In the genomic region with DNA sequence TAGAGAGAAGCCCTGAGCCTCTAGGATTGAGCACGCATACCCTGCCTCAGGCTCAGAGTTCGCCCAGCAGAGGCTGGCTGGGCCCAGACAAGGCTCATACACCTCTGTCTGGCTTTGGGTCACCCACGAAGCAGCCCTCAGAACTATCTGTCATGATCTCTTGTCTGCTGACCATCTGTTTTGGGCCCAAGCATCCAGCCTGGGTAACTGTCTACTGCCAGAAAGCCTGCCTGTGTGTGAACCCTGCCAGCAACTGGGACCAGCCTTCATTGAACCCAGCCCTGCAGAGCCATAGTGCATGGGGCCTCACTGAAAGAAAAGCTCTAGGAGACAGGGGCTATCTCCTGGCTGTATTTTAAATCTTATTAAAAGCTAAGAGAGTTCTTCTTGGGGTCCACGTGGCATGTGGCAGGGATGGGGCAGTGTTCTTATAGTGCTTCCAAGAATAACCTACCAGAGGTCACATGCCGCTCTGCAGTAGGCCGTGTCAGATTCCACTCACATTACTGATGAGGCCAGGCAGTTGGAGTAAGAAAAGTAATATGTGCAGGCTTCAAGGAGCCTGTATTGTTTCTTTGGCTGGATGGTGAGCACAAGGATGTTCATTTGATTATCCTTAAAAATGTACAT, we compare ENCODE assay signal across 12 cellular contexts. TPM values are rescaled to one million over a fixed set of nuclear protein-coding genes. Genes with fewer than 3 reads are reported as not detected.
DNase-seq lines count a peak whose midpoint lies in the region; ATAC-seq and TF ChIP-seq lines count a peak whose summit lies in the region.
"Had no signal": no experiment of that assay in that cellular context is flagged by ENCODE, and none has a peak within 500 bp of the region (broad histone marks: within the 10 kb centered on the region; RNA-seq: fewer than 3 reads in every experiment).

No MANE protein-coding gene starts in this region.

- H3K27ac ChIP-seq in neutrophil = peak overlapping the region; percentile 96
- peak overlapping the region in 1 of 2 donors; percentile 85 for H3K27ac ChIP-seq in aorta (ENCODE audit: low read depth in 1 of 2, low read length in 2 of 2)

- H3K36me3 ChIP-seq in neutrophil (peaks cover 59% of the 10 kb centered on the region), aorta (ENCODE audit: control insufficient read depth in 1 of 2, insufficient read depth in 2 of 2, low read length in 1 of 2) (no peaks in the 10 kb centered on the region), HAP-1 (replicated peaks) (peaks cover 25% of the 10 kb centered on the region)

- H3K27me3 ChIP-seq in neutrophil (no peaks in the 10 kb centered on the region), aorta (ENCODE audit: control insufficient read depth in 1 of 2, insufficient read depth in 2 of 2, low read length in 1 of 2) (no peaks in the 10 kb centered on the region), HAP-1 (ENCODE audit: low read depth) (no peaks in the 10 kb centered on the region)

- ATAC-seq in Right ventricle myocardium inferior (peak; percentile 52), aorta (ENCODE audit: low FRiP score) (peak; percentile 24)

- H3K4me3 ChIP-seq in neutrophil (ENCODE audit: low read depth in 1 of 2, low read length in 1 of 2) = peak overlapping the region; percentile 44 to 59
- no peak overlapping the region for H3K4me3 ChIP-seq in aorta (ENCODE audit: low read length in 2 of 2)
- H3K4me3 ChIP-seq in HAP-1 = no peak overlapping the region

- intact Hi-C loops in Right ventricle myocardium inferior (cut with DNase I) (no loop called here), cardiac septum (cut with DNase I) (no loop called here), aorta (cut with DNase I) (no loop called here)

- no peak for TF ChIP-seq CTCF in neutrophil (IDR thresholded peaks at IDR 0.05)

- 41 to 44% methylated on average over 6 of the region's 6 CpGs for WGBS in aorta, 2 donors

- H3K9me3 ChIP-seq in neutrophil (no peaks in the 10 kb centered on the region), aorta (ENCODE audit: control insufficient read depth, low read length) (no peaks in the 10 kb centered on the region), HAP-1 (no peaks in the 10 kb centered on the region)

- H3K4me1 ChIP-seq in neutrophil (ENCODE audit: control insufficient read depth in 1 of 2, insufficient read depth in 1 of 2, low read depth in 1 of 2, low read length in 1 of 2) (peaks cover 79 to 91% of the 10 kb centered on the region in 2 experiments), aorta (ENCODE audit: control insufficient read depth in 1 of 2, insufficient read depth in 2 of 2, low read length in 2 of 2) (peaks cover 3 to 7% of the 10 kb centered on the region in 2 donors), HAP-1 (peaks cover 3% of the 10 kb centered on the region)

- in situ Hi-C loops in HAP-1 (cut with MboI; ENCODE audit: low sequenced_read_pairs) = no loop called here

- DNase-seq in Right ventricle myocardium inferior (ENCODE audit: missing footprints) (no peak), cardiac septum (ENCODE audit: low spot score) (no peak), fibroblast of peridontal ligament (ENCODE audit: extremely low read depth) (peak; percentile 19), aorta (peak in 1 of 2 donors; percentile 48), HuH-7.5 (ENCODE audit: low spot score) (no peak), HAP-1 (ENCODE audit: low spot score in 2 of 2) (no peak)
- no peak for DNase-seq in stimulated activated CD4-positive, alpha-beta T cell treated with anti-CD3 and anti-CD28 coated beads, Interleukin-1b, Interleukin-23, amount 100 ng/mL, for 48 hours
- DNase-seq: activated T-cell treated with anti-CD3 and anti-CD28 coated beads, Interleukin-2, amount 50 U/mL, for 1 hour; NCI-H345; small intestine; SW 1271 had no signal

RNA-seq across cellular contexts. Expression of a gene that starts 7.3 kb away (rescaled TPM):
- total RNA-seq in Right ventricle myocardium inferior = 68.2 TPM
- total RNA-seq in cardiac septum = 92.7 TPM
- 10 to 100 TPM; 53.4 to 53.8 TPM for total RNA-seq in aorta
- polyA plus RNA-seq in aorta = 10 to 100 TPM in 1 of 2 donors, 1 to 10 TPM in 1; 8.3 to 23.4 TPM

RNA-seq across cellular contexts. Expression of a gene that starts 7.5 kb away (rescaled TPM):
- total RNA-seq in Right ventricle myocardium inferior (59.9 TPM), cardiac septum (56.1 TPM), aorta (10 to 100 TPM; 46.4 to 57.1 TPM)
- polyA plus RNA-seq in aorta = 10 to 100 TPM; 25.8 to 49.1 TPM

RNA-seq across cellular contexts. Expression of a gene that starts 46.8 kb away (rescaled TPM):
- total RNA-seq in Right ventricle myocardium inferior (50.9 TPM), cardiac septum (62.2 TPM), aorta (10 to 100 TPM; 85.0 to 99.7 TPM)
- polyA plus RNA-seq in aorta = 10 to 100 TPM; 18.9 to 80.1 TPM

RNA-seq across cellular contexts. Expression of a gene that starts 49.9 kb away (rescaled TPM):
- 194 TPM for total RNA-seq in Right ventricle myocardium inferior
- 142 TPM for total RNA-seq in cardiac septum
- total RNA-seq in aorta = 10 to 100 TPM; 69.3 to 72.7 TPM
- polyA plus RNA-seq in aorta = 10 to 100 TPM; 23.8 to 36.3 TPM

Comparison
In these comparisons a context has a peak if more than half of its experiments do, and no peak if none do; other contexts are left out.
1. H3K4me3 ChIP-seq: peak in neutrophil (2 of 2); none in aorta (0 of 2) and HAP-1 (single experiment).